In the genomic region with DNA sequence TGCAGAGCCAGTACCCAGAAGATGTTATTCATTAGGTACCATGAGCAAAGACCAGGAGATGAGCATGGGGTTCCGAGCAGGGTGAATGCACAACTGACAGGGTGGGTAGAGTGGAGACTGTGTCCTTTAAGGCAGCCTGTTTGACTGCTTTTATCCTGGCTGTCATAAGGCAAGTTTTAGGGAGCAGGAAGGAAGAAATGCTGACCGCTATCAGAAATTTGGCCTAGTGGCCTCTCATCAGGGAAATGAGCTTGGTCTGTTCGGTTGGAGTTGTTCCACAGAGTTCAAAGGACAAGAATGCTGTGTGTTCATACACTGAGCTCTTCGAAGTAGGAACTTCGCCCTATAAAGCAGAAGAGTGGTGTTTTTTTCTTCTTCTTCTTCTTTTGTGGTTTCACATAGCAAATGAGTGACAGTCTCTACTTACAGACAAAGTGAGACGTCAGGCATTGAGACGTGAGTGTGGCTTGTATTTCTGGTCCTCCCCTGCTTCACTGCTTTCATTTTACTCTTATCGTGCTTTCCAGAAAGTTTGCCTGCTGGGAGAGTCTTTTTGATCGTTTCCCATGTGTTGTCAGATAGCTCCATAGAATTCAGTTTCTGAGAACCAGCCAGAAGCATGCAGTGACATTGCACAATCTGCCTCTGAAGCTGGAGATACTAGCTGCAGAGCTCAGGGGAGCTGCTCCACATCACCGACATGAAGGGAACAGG, we compare ENCODE assay signal across 8 cellular contexts. TPM values are rescaled to one million over a fixed set of nuclear protein-coding genes. Genes with fewer than 3 reads are reported as not detected.
DNase-seq lines count a peak whose midpoint lies in the region; ATAC-seq and TF ChIP-seq lines count a peak whose summit lies in the region.

A gene with protein sequence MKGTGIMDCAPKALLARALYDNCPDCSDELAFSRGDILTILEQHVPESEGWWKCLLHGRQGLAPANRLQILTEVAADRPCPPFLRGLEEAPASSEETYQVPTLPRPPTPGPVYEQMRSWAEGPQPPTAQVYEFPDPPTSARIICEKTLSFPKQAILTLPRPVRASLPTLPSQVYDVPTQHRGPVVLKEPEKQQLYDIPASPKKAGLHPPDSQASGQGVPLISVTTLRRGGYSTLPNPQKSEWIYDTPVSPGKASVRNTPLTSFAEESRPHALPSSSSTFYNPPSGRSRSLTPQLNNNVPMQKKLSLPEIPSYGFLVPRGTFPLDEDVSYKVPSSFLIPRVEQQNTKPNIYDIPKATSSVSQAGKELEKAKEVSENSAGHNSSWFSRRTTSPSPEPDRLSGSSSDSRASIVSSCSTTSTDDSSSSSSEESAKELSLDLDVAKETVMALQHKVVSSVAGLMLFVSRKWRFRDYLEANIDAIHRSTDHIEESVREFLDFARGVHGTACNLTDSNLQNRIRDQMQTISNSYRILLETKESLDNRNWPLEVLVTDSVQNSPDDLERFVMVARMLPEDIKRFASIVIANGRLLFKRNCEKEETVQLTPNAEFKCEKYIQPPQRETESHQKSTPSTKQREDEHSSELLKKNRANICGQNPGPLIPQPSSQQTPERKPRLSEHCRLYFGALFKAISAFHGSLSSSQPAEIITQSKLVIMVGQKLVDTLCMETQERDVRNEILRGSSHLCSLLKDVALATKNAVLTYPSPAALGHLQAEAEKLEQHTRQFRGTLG (plus strand): TSS at position 502 of the 714 bp plus-strand sequence. CDS start 199 bp downstream, at position 701.

- TF ChIP-seq CTCF in A673 (conservative IDR thresholded peaks at IDR 0.05; ENCODE audit: low read depth, low read length) (no peak), uterus (IDR thresholded peaks at IDR 0.05) (no peak)

- H3K36me3 ChIP-seq in A673 (ENCODE audit: insufficient read depth, low read length, poor library complexity, severe bottlenecking), result peaks cover 12% of the 10 kb centered on the region
- H3K36me3 ChIP-seq in uterus, result no peaks in the 10 kb centered on the region

- no peak within 1 kb of the TSS for H3K4me3 ChIP-seq in A673 (ENCODE audit: low read depth, low read length, poor library complexity, severe bottlenecking)
- no peak within 1 kb of the TSS for H3K4me3 ChIP-seq in uterus

- no peaks in the 10 kb centered on the region for H3K27me3 ChIP-seq in A673 (replicated peaks; ENCODE audit: insufficient read depth, low read depth, low read length, poor library complexity)
- H3K27me3 ChIP-seq in uterus, result no peaks in the 10 kb centered on the region

- H3K27ac ChIP-seq in A673 (ENCODE audit: low read depth, low read length, poor library complexity, severe bottlenecking) (no peak within 1 kb of the TSS), uterus (peak within 1 kb of the TSS in 1 of 2 donors; percentile 52)

- TF ChIP-seq POLR2A in GM18505 (IDR thresholded peaks at IDR 0.05; ENCODE audit: borderline replicate concordance, extremely low read depth, insufficient read depth, insufficient read length) (no peak), uterus (IDR thresholded peaks at IDR 0.05) (no peak)

- peaks cover 69% of the 10 kb centered on the region for H3K36me3 Mint-ChIP-seq in activated CD8-positive, alpha-beta T cell treated with anti-CD3 and anti-CD28 coated beads, Interleukin-2, amount 10 ng/mL, durations not matched to agents 7 days and 5 days (ENCODE audit: low read depth)

- H3K27ac Mint-ChIP-seq in activated CD8-positive, alpha-beta T cell treated with anti-CD3 and anti-CD28 coated beads, Interleukin-2, amount 10 ng/mL, durations not matched to agents 7 days and 5 days, result peak within 1 kb of the TSS; percentile 97

- BruUV-seq in A673 (replicated peaks; lab: Mats Ljungman, UMichigan), result no TSS peak

- peak; percentile 58 for DNase-seq in activated CD8-positive, alpha-beta T cell treated with anti-CD3 and anti-CD28 coated beads, Interleukin-2, amount 10 ng/mL, durations not matched to agents 7 days and 5 days
- DNase-seq in left cardiac atrium (peak; percentile 39), A673 (ENCODE audit: low spot score) (no peak), uterus (no peak), T1000 (lab: John Stamatoyannopoulos, UW) (no peak)
- DNase-seq in stimulated activated CD8-positive, alpha-beta memory T cell treated with anti-CD3 and anti-CD28 coated beads, Interleukin-4, amount 100 ng/mL, for 48 hours, result peak; percentile 55

- H3K9me3 ChIP-seq in A673 (ENCODE audit: low read depth, low read length, poor library complexity, severe bottlenecking), result no peaks in the 10 kb centered on the region
- H3K9me3 ChIP-seq in uterus, result no peaks in the 10 kb centered on the region

- POLR2A ChIA-PET in activated CD8-positive, alpha-beta T cell treated with anti-CD3 and anti-CD28 coated beads, Interleukin-2, amount 10 ng/mL, durations not matched to agents 7 days and 5 days (lab: Charles Lee), result interaction anchor here (0.6 to 4.0 kb wide), 15 partner anchors 8 to 57 kb away, joined by 3 to 36 read pairs (median 4); a partner anchor contains a TSS
- POLR2A ChIA-PET in A673 (lab: Charles Lee; ENCODE audit: low non-redundant PET), result no interaction called here

- H3K4me1 ChIP-seq in A673 (ENCODE audit: insufficient read depth, low read length, poor library complexity, severe bottlenecking) (no peaks in the 10 kb centered on the region), uterus (no peaks in the 10 kb centered on the region)

- H3K4me3 Mint-ChIP-seq in activated CD8-positive, alpha-beta T cell treated with anti-CD3 and anti-CD28 coated beads, Interleukin-2, amount 10 ng/mL, durations not matched to agents 7 days and 5 days, result peak within 1 kb of the TSS; percentile 93

- H3K4me1 Mint-ChIP-seq in activated CD8-positive, alpha-beta T cell treated with anti-CD3 and anti-CD28 coated beads, Interleukin-2, amount 10 ng/mL, durations not matched to agents 7 days and 5 days (ENCODE audit: low read depth), result peaks cover 56% of the 10 kb centered on the region

- ATAC-seq in GM18505 (IDR thresholded peaks at IDR 0.05; ENCODE audit: unreplicated experiment) (peak; percentile 78), HG02981 (IDR thresholded peaks at IDR 0.05; ENCODE audit: unreplicated experiment) (peak; percentile 78), left cardiac atrium (peak; percentile 80)
- ATAC-seq in activated CD8-positive, alpha-beta T cell treated with anti-CD3 and anti-CD28 coated beads, Interleukin-2, amount 10 ng/mL, durations not matched to agents 7 days and 5 days, result peak; percentile 83

- CTCF ChIA-PET in activated CD8-positive, alpha-beta T cell treated with anti-CD3 and anti-CD28 coated beads, Interleukin-2, amount 10 ng/mL, durations not matched to agents 7 days and 5 days (lab: Charles Lee), result interaction anchor here (0.9 to 8.9 kb wide), 12 partner anchors 9 to 104 kb away, joined by 3 to 59 read pairs (median 10); a partner anchor contains a TSS
- CTCF ChIA-PET in A673 (lab: Charles Lee), result no interaction called here

- no peaks in the 10 kb centered on the region for H3K9me3 Mint-ChIP-seq in activated CD8-positive, alpha-beta T cell treated with anti-CD3 and anti-CD28 coated beads, Interleukin-2, amount 10 ng/mL, durations not matched to agents 7 days and 5 days (ENCODE audit: insufficient read depth)

- intact Hi-C loops in left cardiac atrium (cut with DNase I) (no loop called here), A673 (cut with micrococcal nuclease; ENCODE audit: unreplicated experiment) (no loop called here), uterus (cut with DNase I; ENCODE audit: low total_unique reads) (no loop called here)

- H3K27me3 Mint-ChIP-seq in activated CD8-positive, alpha-beta T cell treated with anti-CD3 and anti-CD28 coated beads, Interleukin-2, amount 10 ng/mL, durations not matched to agents 7 days and 5 days (ENCODE audit: low read depth), result no peaks in the 10 kb centered on the region

RNA-seq across cellular contexts. Expression of the gene that starts here (rescaled TPM):
- total RNA-seq in activated CD8-positive, alpha-beta T cell treated with anti-CD3 and anti-CD28 coated beads, Interleukin-2, amount 10 ng/mL, durations not matched to agents 7 days and 5 days, result 10 to 100 TPM; 17.8 to 18.8 TPM
- total RNA-seq in left cardiac atrium (under 1 TPM; 0.65 to 0.80 TPM), A673 (2021) (0.11 and 0.28 TPM in 2 replicates), uterus (1 to 10 TPM in 2 of 4 donors, under 1 TPM in 2; 0.62 to 9.1 (median 3.7) TPM)

Comparison
In these comparisons a context has a peak if more than half of its experiments do, and no peak if none do; other contexts are left out.
1. Peak in DNase-seq and ATAC-seq in left cardiac atrium; RNA of the gene not detected or under 1 TPM.
2. DNase-seq: peak in activated CD8-positive, alpha-beta T cell treated with anti-CD3 and anti-CD28 coated beads, Interleukin-2, amount 10 ng/mL, durations not matched to agents 7 days and 5 days (single experiment) and stimulated activated CD8-positive, alpha-beta memory T cell treated with anti-CD3 and anti-CD28 coated beads, Interleukin-4, amount 100 ng/mL, for 48 hours (single experiment); none in A673 (single experiment), uterus (0 of 2) and T1000 (single experiment).
3. Peak in every context shown above with its lines, with median percentiles within 50 percentile points of each other: ATAC-seq.